12 cellular contexts compared by ENCODE assay signal in the genomic region with DNA sequence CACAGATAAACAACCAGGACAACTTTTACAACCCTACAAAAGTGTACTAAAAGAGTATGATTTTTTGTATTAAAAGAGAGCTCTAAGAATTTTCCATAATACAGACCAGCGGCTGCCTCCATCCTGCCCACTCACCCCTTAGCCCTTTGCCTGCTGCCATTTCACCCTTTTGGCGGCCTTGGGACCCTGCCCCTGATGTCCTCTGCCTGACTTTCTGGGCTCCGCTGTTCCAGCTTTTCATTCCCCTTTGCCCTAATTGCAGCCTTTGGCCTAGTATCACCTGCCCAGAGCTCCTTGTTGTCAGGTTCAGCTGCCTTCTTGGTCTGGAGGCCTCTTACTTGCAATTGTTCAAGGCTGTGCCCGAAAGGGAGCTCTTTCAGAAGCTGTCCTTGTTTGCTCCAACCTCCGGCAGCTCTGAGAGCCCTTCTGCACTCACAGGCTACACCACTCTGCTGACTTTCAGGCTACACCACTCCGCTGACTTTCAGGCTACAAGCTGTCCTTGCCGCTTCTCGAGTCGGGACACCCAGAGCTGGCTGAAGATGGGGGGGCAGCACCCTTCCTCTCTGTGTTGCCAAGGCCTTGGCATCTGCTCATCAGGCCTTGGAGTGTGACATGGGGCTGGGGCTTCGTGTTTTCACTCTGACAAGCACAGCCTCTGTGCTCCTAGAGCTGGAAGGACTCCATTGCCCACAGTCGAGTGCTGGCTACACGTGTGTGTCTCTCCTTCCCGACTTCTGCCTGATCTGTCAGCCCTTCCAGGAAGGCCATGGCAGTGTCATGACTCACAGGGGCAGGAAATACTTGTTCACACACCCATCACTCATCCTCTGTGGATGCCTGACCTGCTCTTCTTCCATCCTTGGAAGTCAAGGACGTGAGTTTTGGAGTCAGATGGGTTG. TPM values are rescaled to one million over a fixed set of nuclear protein-coding genes. Genes with fewer than 3 reads are reported as not detected.
DNase-seq lines count a peak whose midpoint lies in the region; ATAC-seq and TF ChIP-seq lines count a peak whose summit lies in the region.
"Had no signal": no experiment of that assay in that cellular context is flagged by ENCODE, and none has a peak within 500 bp of the region (broad histone marks: within the 10 kb centered on the region; RNA-seq: fewer than 3 reads in every experiment).

No MANE protein-coding gene starts in this region.

- H3K4me3 Mint-ChIP-seq in chondrocyte (ENCODE audit: unreplicated experiment), result no peak overlapping the region

- H3K36me3 ChIP-seq in neutrophil, result no peaks in the 10 kb centered on the region

- peaks cover 85% of the 10 kb centered on the region in 2 experiments for H3K4me1 ChIP-seq in neutrophil (ENCODE audit: control insufficient read depth in 1 of 2, insufficient read depth in 1 of 2, low read depth in 1 of 2, low read length in 1 of 2)

- H3K9me3 Mint-ChIP-seq in chondrocyte (ENCODE audit: low read depth), result peaks cover 13% of the 10 kb centered on the region

- no peak for ATAC-seq in GM21390 (IDR thresholded peaks at IDR 0.05; ENCODE audit: unreplicated experiment)
- ATAC-seq: left lobe of liver had no signal

- H3K27me3 Mint-ChIP-seq in chondrocyte (ENCODE audit: low read depth), result peaks cover 25% of the 10 kb centered on the region

- no peak overlapping the region for H3K4me3 ChIP-seq in AG10803 (ENCODE audit: low read length)
- H3K4me3 ChIP-seq in epithelial cell of esophagus (ENCODE audit: low read length), result no peak overlapping the region
- peak overlapping the region in 1 of 2 experiments; percentile 21 for H3K4me3 ChIP-seq in neutrophil (ENCODE audit: low read depth in 1 of 2, low read length in 1 of 2)

- H3K27me3 ChIP-seq in neutrophil, result peaks cover 6% of the 10 kb centered on the region

- peak overlapping the region; percentile 79 for H3K27ac ChIP-seq in neutrophil

- no peaks in the 10 kb centered on the region for H3K36me3 Mint-ChIP-seq in chondrocyte (ENCODE audit: low read depth)

- H3K9me3 ChIP-seq in neutrophil, result no peaks in the 10 kb centered on the region

- H3K27ac Mint-ChIP-seq in chondrocyte (ENCODE audit: unreplicated experiment), result no peak overlapping the region

- H3K4me1 Mint-ChIP-seq in chondrocyte (ENCODE audit: low read depth), result peaks cover 24% of the 10 kb centered on the region

- TF ChIP-seq CTCF in AG10803 (conservative IDR thresholded peaks at IDR 0.05; ENCODE audit: low read length) (no peak), epithelial cell of esophagus (IDR thresholded peaks at IDR 0.05; ENCODE audit: insufficient read depth, low read depth, low read length, missing control alignments) (no peak), neutrophil (IDR thresholded peaks at IDR 0.05) (no peak), chondrocyte (IDR thresholded peaks at IDR 0.05) (no peak)

- peak; percentile 83 for DNase-seq in AG10803 (ENCODE audit: low read depth)
- DNase-seq in LHCN-M2 (ENCODE audit: low read depth), result peak; percentile 14
- peak; percentile 93 for DNase-seq in epithelial cell of esophagus (ENCODE audit: low read depth)
- no peak for DNase-seq in stimulated activated CD4-positive, alpha-beta T cell treated with anti-CD3 and anti-CD28 coated beads, Interleukin-15, amount 100 ng/mL, for 24 hours
- DNase-seq in activated naive CD4-positive, alpha-beta T cell treated with anti-CD3 and anti-CD28 coated beads, Interleukin-2, amount 50 U/mL, for 16 hours, result no peak
- no peak for DNase-seq in chondrocyte (ENCODE audit: low spot score)
- DNase-seq: aorta, NCI-H2081 treated with DMSO at 0.1 percent for 48 hours, T-helper 2 cell had no signal

RNA-seq across cellular contexts. Expression of a gene that starts 43.1 kb away (rescaled TPM):
- total RNA-seq in LHCN-M2 (2014; rRNA removed) (7.6 and 26.8 TPM in 2 replicates), chondrocyte (16.4 to 27.0 TPM (median 22.3 TPM) in 3 replicates)
- polyA plus RNA-seq in LHCN-M2 (2012), result 3.0 TPM

Comparison
In these comparisons a context has a peak if more than half of its experiments do, and no peak if none do; other contexts are left out.
1. DNase-seq: peak in AG10803 (single experiment), LHCN-M2 (single experiment) and epithelial cell of esophagus (single experiment); none in stimulated activated CD4-positive, alpha-beta T cell treated with anti-CD3 and anti-CD28 coated beads, Interleukin-15, amount 100 ng/mL, for 24 hours (single experiment), activated naive CD4-positive, alpha-beta T cell treated with anti-CD3 and anti-CD28 coated beads, Interleukin-2, amount 50 U/mL, for 16 hours (single experiment) and chondrocyte (single experiment).